ENCODE assay signal across 1 cellular context in the genomic region with DNA sequence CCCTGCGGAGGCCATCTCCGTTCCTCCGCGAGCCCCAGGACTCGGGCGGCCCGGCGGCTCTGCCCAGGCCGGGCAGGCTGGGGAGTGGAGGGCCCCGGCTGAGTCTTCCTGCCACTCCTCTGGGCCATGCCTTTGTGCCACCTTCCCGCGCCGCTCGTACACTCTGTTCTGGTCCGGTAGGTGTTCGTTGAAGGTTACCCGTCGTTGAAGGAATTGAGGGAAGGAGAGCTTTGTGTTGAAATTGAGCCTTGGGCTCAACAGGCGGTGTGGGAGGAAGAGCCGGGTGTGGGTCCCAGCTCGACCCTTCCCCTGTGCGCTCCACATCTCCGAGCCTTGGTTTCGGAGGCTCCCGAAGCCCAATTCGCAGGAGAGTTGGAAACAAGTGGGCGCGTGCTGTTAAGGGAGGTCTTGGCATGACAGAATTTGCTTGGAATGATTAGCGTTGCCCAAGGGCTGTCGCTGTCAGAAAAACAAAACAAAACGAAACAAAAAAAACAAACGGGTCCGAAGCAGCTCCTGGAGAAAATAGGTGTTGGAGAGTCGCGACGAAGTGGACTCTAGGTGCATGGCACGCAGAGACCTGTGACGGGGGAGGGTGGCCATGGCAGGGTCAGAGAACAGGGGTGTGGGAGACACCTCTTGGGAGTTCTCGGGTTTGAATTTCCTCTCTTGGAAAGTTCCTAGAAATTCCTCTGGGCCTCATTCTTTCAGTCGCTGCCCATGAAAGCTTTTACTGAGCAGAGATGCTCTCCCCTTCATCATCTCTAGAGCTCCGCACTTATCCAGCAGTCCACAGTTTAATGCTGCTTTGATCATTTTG.
TF ChIP-seq lines count a peak whose summit lies in the region.

No MANE protein-coding gene starts in this region.

TF ChIP-seq in SK-N-SH, 30 proteins besides CTCF, POLR2A, EP300 and RAD21 (continued from another document):
- TF ChIP-seq, protein P1, sequence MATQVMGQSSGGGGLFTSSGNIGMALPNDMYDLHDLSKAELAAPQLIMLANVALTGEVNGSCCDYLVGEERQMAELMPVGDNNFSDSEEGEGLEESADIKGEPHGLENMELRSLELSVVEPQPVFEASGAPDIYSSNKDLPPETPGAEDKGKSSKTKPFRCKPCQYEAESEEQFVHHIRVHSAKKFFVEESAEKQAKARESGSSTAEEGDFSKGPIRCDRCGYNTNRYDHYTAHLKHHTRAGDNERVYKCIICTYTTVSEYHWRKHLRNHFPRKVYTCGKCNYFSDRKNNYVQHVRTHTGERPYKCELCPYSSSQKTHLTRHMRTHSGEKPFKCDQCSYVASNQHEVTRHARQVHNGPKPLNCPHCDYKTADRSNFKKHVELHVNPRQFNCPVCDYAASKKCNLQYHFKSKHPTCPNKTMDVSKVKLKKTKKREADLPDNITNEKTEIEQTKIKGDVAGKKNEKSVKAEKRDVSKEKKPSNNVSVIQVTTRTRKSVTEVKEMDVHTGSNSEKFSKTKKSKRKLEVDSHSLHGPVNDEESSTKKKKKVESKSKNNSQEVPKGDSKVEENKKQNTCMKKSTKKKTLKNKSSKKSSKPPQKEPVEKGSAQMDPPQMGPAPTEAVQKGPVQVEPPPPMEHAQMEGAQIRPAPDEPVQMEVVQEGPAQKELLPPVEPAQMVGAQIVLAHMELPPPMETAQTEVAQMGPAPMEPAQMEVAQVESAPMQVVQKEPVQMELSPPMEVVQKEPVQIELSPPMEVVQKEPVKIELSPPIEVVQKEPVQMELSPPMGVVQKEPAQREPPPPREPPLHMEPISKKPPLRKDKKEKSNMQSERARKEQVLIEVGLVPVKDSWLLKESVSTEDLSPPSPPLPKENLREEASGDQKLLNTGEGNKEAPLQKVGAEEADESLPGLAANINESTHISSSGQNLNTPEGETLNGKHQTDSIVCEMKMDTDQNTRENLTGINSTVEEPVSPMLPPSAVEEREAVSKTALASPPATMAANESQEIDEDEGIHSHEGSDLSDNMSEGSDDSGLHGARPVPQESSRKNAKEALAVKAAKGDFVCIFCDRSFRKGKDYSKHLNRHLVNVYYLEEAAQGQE (IDR thresholded peaks at IDR 0.05; ENCODE audit: low read depth, low read length) = no peak
- no peak for TF ChIP-seq ELF1 (IDR thresholded peaks at IDR 0.05)
- TF ChIP-seq TAF1 (IDR thresholded peaks at IDR 0.05; ENCODE audit: borderline replicate concordance, low read depth, low read length) = no peak
- no peak for TF ChIP-seq TEAD4 (IDR thresholded peaks at IDR 0.05; ENCODE audit: borderline replicate concordance, insufficient read depth)
- no peak for TF ChIP-seq POLR2AphosphoS5 (IDR thresholded peaks at IDR 0.05; ENCODE audit: low read depth, low read length)
- TF ChIP-seq FOXM1 (IDR thresholded peaks at IDR 0.05; ENCODE audit: low read depth) = no peak
- TF ChIP-seq IRF3 (IDR thresholded peaks at IDR 0.05; ENCODE audit: low read depth, low read length) = no peak
- no peak for TF ChIP-seq YY1 (IDR thresholded peaks at IDR 0.05; ENCODE audit: low read depth)
- TF ChIP-seq JUND (IDR thresholded peaks at IDR 0.05) = no peak
- TF ChIP-seq, protein P2, sequence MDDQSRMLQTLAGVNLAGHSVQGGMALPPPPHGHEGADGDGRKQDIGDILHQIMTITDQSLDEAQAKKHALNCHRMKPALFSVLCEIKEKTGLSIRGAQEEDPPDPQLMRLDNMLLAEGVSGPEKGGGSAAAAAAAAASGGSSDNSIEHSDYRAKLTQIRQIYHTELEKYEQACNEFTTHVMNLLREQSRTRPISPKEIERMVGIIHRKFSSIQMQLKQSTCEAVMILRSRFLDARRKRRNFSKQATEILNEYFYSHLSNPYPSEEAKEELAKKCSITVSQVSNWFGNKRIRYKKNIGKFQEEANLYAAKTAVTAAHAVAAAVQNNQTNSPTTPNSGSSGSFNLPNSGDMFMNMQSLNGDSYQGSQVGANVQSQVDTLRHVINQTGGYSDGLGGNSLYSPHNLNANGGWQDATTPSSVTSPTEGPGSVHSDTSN (IDR thresholded peaks at IDR 0.05) = no peak
